In the genomic region with DNA sequence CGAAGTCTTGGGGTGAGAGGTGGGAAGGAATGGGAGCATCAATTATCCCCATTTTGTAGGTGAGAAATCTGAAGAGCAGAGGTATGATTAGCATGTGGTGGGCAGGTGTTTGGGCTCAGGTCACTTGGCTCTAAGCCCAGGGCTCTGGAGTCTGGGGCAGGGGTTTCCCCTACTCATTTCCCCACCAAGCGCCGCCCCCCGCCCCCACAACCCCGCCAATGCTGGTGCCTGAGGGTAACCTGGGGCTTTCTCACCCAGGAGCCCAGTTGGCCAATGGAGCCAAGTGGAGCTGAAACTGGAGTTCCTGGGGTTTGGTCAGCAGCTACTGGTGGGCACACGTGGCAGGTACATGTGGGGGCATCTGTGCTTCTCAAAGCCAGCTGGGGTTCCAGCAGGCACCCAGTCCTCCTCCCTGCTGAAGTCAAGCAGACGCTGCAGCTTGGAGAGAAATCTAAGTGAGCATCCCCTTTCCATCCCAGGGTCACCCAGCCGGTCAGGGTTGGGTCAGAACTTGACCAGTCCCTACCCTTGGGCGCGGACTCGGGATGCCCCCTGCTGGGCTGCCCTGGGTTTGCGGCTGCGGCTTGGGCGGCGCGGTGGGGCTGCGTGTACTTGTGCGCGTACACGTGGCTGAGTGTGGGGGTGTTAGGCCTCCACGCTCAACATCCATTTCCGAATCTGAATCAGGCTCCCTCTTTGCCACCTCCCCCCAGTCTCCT, we compare ENCODE assay signal across 9 cellular contexts. TPM values are rescaled to one million over a fixed set of nuclear protein-coding genes. Genes with fewer than 3 reads are reported as not detected.
A peak's percentile ranks its signal among the peaks of the same experiment; 100 is the strongest.
DNase-seq lines count a peak whose midpoint lies in the region; ATAC-seq and TF ChIP-seq lines count a peak whose summit lies in the region.
"Had no signal": no experiment of that assay in that cellular context is flagged by ENCODE, and none has a peak within 500 bp of the region (broad histone marks: within the 10 kb centered on the region; RNA-seq: fewer than 3 reads in every experiment).

No MANE protein-coding gene starts in this region.

- peak; percentile 22 for DNase-seq in T-helper 2 cell treated with Interferon-gamma antibody and Interleukin-4, amounts not matched to agents 5 μg/mL and 100 μg/mL, for 36 hours (ENCODE audit: low spot score)
- no peak for DNase-seq in epithelial cell of proximal tubule (ENCODE audit: low read depth)
- DNase-seq in stimulated activated CD4-positive, alpha-beta T cell treated with anti-CD3 and anti-CD28 coated beads, Interleukin-1b, Interleukin-23, amount 100 ng/mL, for 48 hours = peak; percentile 58
- no peak for DNase-seq in medulla oblongata (ENCODE audit: extremely low spot score)
- DNase-seq in A172 (ENCODE audit: low spot score) = no peak
- DNase-seq in AML-193 (lab: John Stamatoyannopoulos, UW) = no peak

- no peak for ATAC-seq in HG02981 (IDR thresholded peaks at IDR 0.05; ENCODE audit: unreplicated experiment)

- H3K4me3 Mint-ChIP-seq in T-helper 2 cell treated with Interferon-gamma antibody and Interleukin-4, amounts not matched to agents 5 μg/mL and 100 μg/mL, for 36 hours = peak overlapping the region; percentile 39

- H3K27me3 Mint-ChIP-seq in T-helper 2 cell treated with Interferon-gamma antibody and Interleukin-4, amounts not matched to agents 5 μg/mL and 100 μg/mL, for 36 hours (ENCODE audit: low read depth) = peaks cover 73% of the 10 kb centered on the region

- H3K27ac Mint-ChIP-seq in T-helper 2 cell treated with Interferon-gamma antibody and Interleukin-4, amounts not matched to agents 5 μg/mL and 100 μg/mL, for 36 hours = no peak overlapping the region
- H3K27ac Mint-ChIP-seq: stimulated activated naive CD8-positive, alpha-beta T cell treated with anti-CD3 and anti-CD28 coated beads, Interleukin-15, Interleukin-2, amounts not matched to agents 100 ng/mL and 50 ng/mL, for 24 hours had no signal

- H3K9me3 Mint-ChIP-seq in T-helper 2 cell treated with Interferon-gamma antibody and Interleukin-4, amounts not matched to agents 5 μg/mL and 100 μg/mL, for 36 hours = no peaks in the 10 kb centered on the region
- H3K9me3 Mint-ChIP-seq: stimulated activated naive CD8-positive, alpha-beta T cell treated with anti-CD3 and anti-CD28 coated beads, Interleukin-15, Interleukin-2, amounts not matched to agents 100 ng/mL and 50 ng/mL, for 24 hours had no signal

- peaks cover 7% of the 10 kb centered on the region for H3K4me1 Mint-ChIP-seq in T-helper 2 cell treated with Interferon-gamma antibody and Interleukin-4, amounts not matched to agents 5 μg/mL and 100 μg/mL, for 36 hours (ENCODE audit: low read depth)

- H3K4me3 ChIP-seq in epithelial cell of proximal tubule (ENCODE audit: low read depth, low read length) = no peak overlapping the region

- no peaks in the 10 kb centered on the region for H3K36me3 Mint-ChIP-seq in T-helper 2 cell treated with Interferon-gamma antibody and Interleukin-4, amounts not matched to agents 5 μg/mL and 100 μg/mL, for 36 hours (ENCODE audit: low read depth)

- TF ChIP-seq CTCF in GM12872 (IDR thresholded peaks at IDR 0.05; ENCODE audit: insufficient read depth, low read depth, low read length) = peak; percentile 47; the same call in 2 of the 3 replicates
- peak; percentile 46 for TF ChIP-seq CTCF in epithelial cell of proximal tubule (conservative IDR thresholded peaks at IDR 0.05; ENCODE audit: low read depth, low read length)

RNA-seq across cellular contexts. Expression of a gene that starts 1.6 kb away (rescaled TPM):
- total RNA-seq in epithelial cell of proximal tubule = not detected in 2 replicates
- 0.02 TPM in 1 of 2 replicates, not detected in the other for total RNA-seq in A172 (2014; rRNA removed; shearing (Covaris generic))

RNA-seq across cellular contexts. Expression of a gene that starts 42.1 kb away (rescaled TPM):
- 97.4 and 219 TPM in 2 replicates for total RNA-seq in epithelial cell of proximal tubule
- 198 and 207 TPM in 2 replicates for total RNA-seq in A172 (2014; rRNA removed; shearing (Covaris generic))

Comparison
In these comparisons a context has a peak if more than half of its experiments do, and no peak if none do; other contexts are left out.
1. DNase-seq: peak in T-helper 2 cell treated with Interferon-gamma antibody and Interleukin-4, amounts not matched to agents 5 μg/mL and 100 μg/mL, for 36 hours (single experiment) and stimulated activated CD4-positive, alpha-beta T cell treated with anti-CD3 and anti-CD28 coated beads, Interleukin-1b, Interleukin-23, amount 100 ng/mL, for 48 hours (single experiment); none in epithelial cell of proximal tubule (single experiment), medulla oblongata (single experiment), A172 (single experiment) and AML-193 (0 of 2).